In genomic region chr7:5586279-5586962, GRCh38 we compare ENCODE assay signal across 2 cellular contexts.
TF ChIP-seq lines count a peak whose summit lies in the region.

No MANE protein-coding gene starts in this region.

TF ChIP-seq in A549, 52 proteins besides CTCF, POLR2A, EP300 and RAD21 (continued from another document):
- TF ChIP-seq BCL3 (IDR thresholded peaks at IDR 0.05) (no peak), MAX (IDR thresholded peaks at IDR 0.05) (no peak), RCOR1 (IDR thresholded peaks at IDR 0.05; ENCODE audit: low read depth, low read length) (no peak)

TF ChIP-seq in HEK293, 187 proteins besides CTCF, POLR2A, EP300 and RAD21 (continued from another document):
- TF ChIP-seq GLIS1 (tag by site-specific recombination; IDR thresholded peaks at IDR 0.05) (peak; percentile 22; the same call in 1 of the 2 replicates), ZNF223 (tag by site-specific recombination; IDR thresholded peaks at IDR 0.05) (0 out of 2 replicates have a peak, but pooled peaks have one; percentile 39), KLF10 (tag by site-specific recombination; IDR thresholded peaks at IDR 0.05) (no peak), ZNF335 (tag by site-specific recombination; conservative IDR thresholded peaks at IDR 0.05) (0 out of 2 replicates have a peak, but pooled peaks have one; percentile 26), ZNF18 (tag by site-specific recombination; IDR thresholded peaks at IDR 0.05) (no peak), KLF1 (tag by site-specific recombination; IDR thresholded peaks at IDR 0.05) (peak; percentile 58), KLF8 (tag by site-specific recombination; IDR thresholded peaks at IDR 0.05) (no peak), KLF17 (tag by site-specific recombination; IDR thresholded peaks at IDR 0.05) (peak; percentile 41; the same call in 1 of the 2 replicates)
- TF ChIP-seq, protein P1, sequence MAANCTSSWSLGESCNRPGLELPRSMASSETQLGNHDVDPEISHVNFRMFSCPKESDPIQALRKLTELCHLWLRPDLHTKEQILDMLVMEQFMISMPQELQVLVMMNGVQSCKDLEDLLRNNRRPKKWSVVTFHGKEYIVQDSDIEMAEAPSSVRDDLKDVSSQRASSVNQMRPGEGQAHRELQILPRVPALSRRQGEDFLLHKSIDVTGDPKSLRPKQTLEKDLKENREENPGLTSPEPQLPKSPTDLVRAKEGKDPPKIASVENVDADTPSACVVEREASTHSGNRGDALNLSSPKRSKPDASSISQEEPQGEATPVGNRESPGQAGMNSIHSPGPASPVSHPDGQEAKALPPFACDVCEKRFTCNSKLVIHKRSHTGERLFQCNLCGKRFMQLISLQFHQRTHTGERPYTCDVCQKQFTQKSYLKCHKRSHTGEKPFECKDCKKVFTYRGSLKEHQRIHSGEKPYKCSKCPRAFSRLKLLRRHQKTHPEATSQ (tag by site-specific recombination; IDR thresholded peaks at IDR 0.05) = no peak
- TF ChIP-seq, protein P2, sequence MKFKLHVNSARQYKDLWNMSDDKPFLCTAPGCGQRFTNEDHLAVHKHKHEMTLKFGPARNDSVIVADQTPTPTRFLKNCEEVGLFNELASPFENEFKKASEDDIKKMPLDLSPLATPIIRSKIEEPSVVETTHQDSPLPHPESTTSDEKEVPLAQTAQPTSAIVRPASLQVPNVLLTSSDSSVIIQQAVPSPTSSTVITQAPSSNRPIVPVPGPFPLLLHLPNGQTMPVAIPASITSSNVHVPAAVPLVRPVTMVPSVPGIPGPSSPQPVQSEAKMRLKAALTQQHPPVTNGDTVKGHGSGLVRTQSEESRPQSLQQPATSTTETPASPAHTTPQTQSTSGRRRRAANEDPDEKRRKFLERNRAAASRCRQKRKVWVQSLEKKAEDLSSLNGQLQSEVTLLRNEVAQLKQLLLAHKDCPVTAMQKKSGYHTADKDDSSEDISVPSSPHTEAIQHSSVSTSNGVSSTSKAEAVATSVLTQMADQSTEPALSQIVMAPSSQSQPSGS (tag by site-specific recombination; IDR thresholded peaks at IDR 0.05; ENCODE audit: low read depth) = 0 out of 2 replicates have a peak, but pooled peaks have one; percentile 36
